8 cellular contexts compared by ENCODE assay signal in genomic region chr12:62001424-62001823, GRCh38.
"Had no signal": no experiment of that assay in that cellular context is flagged by ENCODE, and none has a peak within 500 bp of the region (broad histone marks: within the 10 kb centered on the region; RNA-seq: fewer than 3 reads in every experiment).

No MANE protein-coding gene starts in this region.

- FAIRE-seq: G401.6, GM12878, GM12891, GM12892, GM18507, GM19239 had no signal

- DNase-seq: GDM1, GF-D8 had no signal

- H3K4me3 ChIP-seq: GM12878 had no signal

- ATAC-seq: GM12878 had no signal
